Comparison of ENCODE assay signal across 9 cellular contexts in genomic region chr11:61718613-61719302, GRCh38. TPM values are rescaled to one million over a fixed set of nuclear protein-coding genes. Genes with fewer than 3 reads are reported as not detected.
A peak's percentile ranks its signal among the peaks of the same experiment; 100 is the strongest.
DNase-seq lines count a peak whose midpoint lies in the region; ATAC-seq, FAIRE-seq and TF ChIP-seq lines count a peak whose summit lies in the region.
"Had no signal": no experiment of that assay in that cellular context is flagged by ENCODE, and none has a peak within 500 bp of the region (broad histone marks: within the 10 kb centered on the region; RNA-seq: fewer than 3 reads in every experiment).

No MANE protein-coding gene starts in this region.

- peak; percentile 94 for FAIRE-seq in HTR-8/SVneo (lab: Jason Lieb, UNC)
- FAIRE-seq: GM18507 had no signal

- H3K27me3 Mint-ChIP-seq in chondrocyte (ENCODE audit: low read depth), result no peaks in the 10 kb centered on the region

- TF ChIP-seq CTCF in chondrocyte (IDR thresholded peaks at IDR 0.05), result peak; percentile 23

- H3K36me3 Mint-ChIP-seq in chondrocyte (ENCODE audit: low read depth), result no peaks in the 10 kb centered on the region

- peak overlapping the region; percentile 78 for H3K4me3 Mint-ChIP-seq in chondrocyte (ENCODE audit: unreplicated experiment)

- H3K27ac Mint-ChIP-seq in chondrocyte (ENCODE audit: unreplicated experiment), result peak overlapping the region; percentile 87

- ATAC-seq in GM19452 (IDR thresholded peaks at IDR 0.05; ENCODE audit: unreplicated experiment) (no peak), HG02610 (IDR thresholded peaks at IDR 0.05; ENCODE audit: unreplicated experiment) (no peak), HG03159 (IDR thresholded peaks at IDR 0.05; ENCODE audit: unreplicated experiment) (no peak)

- DNase-seq in HTR-8/SVneo (ENCODE audit: insufficient read length, low spot score) (peak; percentile 84), chondrocyte (ENCODE audit: low spot score) (no peak), kidney glomerular epithelial cell (lab: John Stamatoyannopoulos, UW) (peak; percentile 42), stromal cell of bone marrow (ENCODE audit: low read depth) (peak; percentile 28)
- DNase-seq in stimulated activated CD4-positive, alpha-beta T cell treated with anti-CD3 and anti-CD28 coated beads, Interleukin-4, amount 100 ng/mL, for 4 hours, result no peak

- H3K9me3 Mint-ChIP-seq in chondrocyte (ENCODE audit: low read depth), result no peaks in the 10 kb centered on the region

- H3K4me1 Mint-ChIP-seq in chondrocyte (ENCODE audit: low read depth), result peaks cover 22% of the 10 kb centered on the region

RNA-seq across cellular contexts. Expression of gene MYRF, which starts 33.7 kb away (rescaled TPM):
- 1.6 to 1.7 TPM in 2 of 3 replicates, not detected in the other for total RNA-seq in chondrocyte

RNA-seq across cellular contexts. Expression of gene DAGLA, which starts 38.6 kb away (rescaled TPM):
- total RNA-seq in chondrocyte, result 2.8 to 5.5 TPM (median 4.8 TPM) in 3 replicates

Comparison
In these comparisons a context has a peak if more than half of its experiments do, and no peak if none do; other contexts are left out.
1. DNase-seq: peak in HTR-8/SVneo (single experiment), kidney glomerular epithelial cell (single experiment) and stromal cell of bone marrow (single experiment); none in chondrocyte (single experiment) and stimulated activated CD4-positive, alpha-beta T cell treated with anti-CD3 and anti-CD28 coated beads, Interleukin-4, amount 100 ng/mL, for 4 hours (0 of 2).